ENCODE assay signal across 17 cellular contexts in the genomic region with DNA sequence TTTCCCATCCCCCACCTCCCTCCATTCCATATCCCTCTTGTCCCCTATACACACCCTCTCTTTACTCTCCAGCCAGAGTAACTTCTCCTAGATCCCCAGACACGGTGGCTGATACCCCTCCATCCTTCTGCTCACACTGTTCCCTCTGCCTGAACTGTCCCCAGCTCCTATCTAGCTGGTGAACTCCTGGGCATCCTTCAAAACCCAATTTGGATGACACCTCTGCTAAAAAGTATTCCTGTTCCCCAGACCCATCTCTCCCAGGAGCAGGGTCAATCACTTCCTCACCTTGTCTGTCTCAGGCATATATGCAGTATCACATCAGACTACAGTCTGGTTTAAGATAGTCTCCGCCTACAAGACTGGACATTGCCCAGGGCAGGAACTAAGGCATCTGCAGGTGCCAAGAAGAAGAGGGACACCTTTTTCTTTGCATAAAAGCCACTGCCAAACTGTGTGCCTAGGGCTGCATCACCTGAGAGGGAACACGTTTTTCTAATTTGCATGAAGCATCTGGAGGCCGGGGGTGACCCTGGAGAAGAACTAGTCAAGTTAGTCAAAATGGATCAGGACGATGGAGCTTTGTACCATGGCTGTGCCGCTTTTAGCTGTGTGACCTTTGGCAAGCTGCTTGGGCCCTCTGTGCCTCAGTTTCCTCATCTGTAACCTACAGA. TPM values are rescaled to one million over a fixed set of nuclear protein-coding genes. Genes with fewer than 3 reads are reported as not detected.
A peak's percentile ranks its signal among the peaks of the same experiment; 100 is the strongest.
DNase-seq lines count a peak whose midpoint lies in the region; ATAC-seq, FAIRE-seq and TF ChIP-seq lines count a peak whose summit lies in the region.
"Had no signal": no experiment of that assay in that cellular context is flagged by ENCODE, and none has a peak within 500 bp of the region (broad histone marks: within the 10 kb centered on the region; RNA-seq: fewer than 3 reads in every experiment).

No MANE protein-coding gene starts in this region.

- no peaks in the 10 kb centered on the region; the same call in 1 of the 2 replicates for H3K27me3 ChIP-seq in SK-N-SH (ENCODE audit: insufficient read depth)
- peaks cover 4 to 9% of the 10 kb centered on the region in 2 donors for H3K27me3 ChIP-seq in small intestine (ENCODE audit: control insufficient read depth in 2 of 2, insufficient read depth in 2 of 2, low read length in 2 of 2)
- H3K27me3 ChIP-seq in osteoblast (ENCODE audit: insufficient read depth, low read length), result peaks cover 33% of the 10 kb centered on the region

- WGBS in SK-N-SH (ENCODE audit: low lambda C conversion rate), result 69% methylated on average over 6 of the region's 6 CpGs
- 21 to 64% (median 42%) methylated on average over 6 of the region's 6 CpGs for WGBS in small intestine, 3 donors

- no peaks in the 10 kb centered on the region for H3F3A ChIP-seq in SK-N-SH (replicated peaks; ENCODE audit: insufficient read depth)

- BruUV-seq in OCI-LY7 (replicated peaks; lab: Mats Ljungman, UMichigan), result no TSS peak

- CTCF ChIA-PET in SK-N-SH (lab: Yijun Ruan, JAX), result interaction anchor here (2.0 kb wide), 1 partner anchor 12 kb away, joined by 4 read pairs; no protein-coding TSS in a partner anchor
- CTCF ChIA-PET in OCI-LY7 (lab: Charles Lee; ENCODE audit: unreplicated experiment), result interaction anchor here (0.5 kb wide), 1 partner anchor 32 kb away, joined by 3 read pairs; no protein-coding TSS in a partner anchor

- no peaks in the 10 kb centered on the region for H3K36me3 Mint-ChIP-seq in progenitor cell of endocrine pancreas (ENCODE audit: insufficient read depth)
- H3K36me3 Mint-ChIP-seq: CD8-positive, alpha-beta T cell had no signal

- H3K9me3 ChIP-seq in SK-N-SH (no peaks in the 10 kb centered on the region), OCI-LY7 (ENCODE audit: low read length) (no peaks in the 10 kb centered on the region), small intestine (ENCODE audit: control insufficient read depth, low read depth) (no peaks in the 10 kb centered on the region), osteoblast (ENCODE audit: low read depth, low read length) (no peaks in the 10 kb centered on the region)
- H3K9me3 ChIP-seq: BLaER1, SJCRH30 had no signal

- no peak overlapping the region for H3K27ac ChIP-seq in SK-N-SH (ENCODE audit: low read depth in 2 of 2, low read length in 1 of 2)
- H3K27ac ChIP-seq in OCI-LY7 (ENCODE audit: low read depth, low read length, poor library complexity, severe bottlenecking), result no peak overlapping the region
- no peak overlapping the region for H3K27ac ChIP-seq in small intestine (ENCODE audit: low read depth in 1 of 2, low read length in 1 of 2)
- no peak overlapping the region for H3K27ac ChIP-seq in osteoblast (ENCODE audit: low read depth, low read length)
- H3K27ac ChIP-seq: BLaER1, SJCRH30 had no signal

- no peak overlapping the region for H3K27ac Mint-ChIP-seq in progenitor cell of endocrine pancreas
- H3K27ac Mint-ChIP-seq: CD8-positive, alpha-beta T cell; HFFc6 had no signal

- no peaks in the 10 kb centered on the region for H4K20me1 ChIP-seq in SK-N-SH (ENCODE audit: insufficient read depth)
- no peaks in the 10 kb centered on the region for H4K20me1 ChIP-seq in OCI-LY7 (ENCODE audit: insufficient read depth, low read length)
- peaks cover 4% of the 10 kb centered on the region for H4K20me1 ChIP-seq in osteoblast (ENCODE audit: insufficient read depth, low read length)
- H4K20me1 ChIP-seq: BLaER1 had no signal

- H3K9me2 ChIP-seq in SK-N-SH (no peaks in the 10 kb centered on the region), OCI-LY7 (ENCODE audit: insufficient read depth, low read length) (no peaks in the 10 kb centered on the region)

- H3K79me2 ChIP-seq in SK-N-SH (ENCODE audit: insufficient read depth) (no peaks in the 10 kb centered on the region), OCI-LY7 (ENCODE audit: insufficient read depth, low read depth, low read length) (no peaks in the 10 kb centered on the region), osteoblast (ENCODE audit: insufficient read depth, low read length) (no peaks in the 10 kb centered on the region)

- peaks cover 0 to 10% of the 10 kb centered on the region in 2 experiments; a peak in 1 of 4 replicates for H3K4me1 ChIP-seq in SK-N-SH (ENCODE audit: control insufficient read depth in 1 of 2, insufficient read depth in 2 of 2, low read depth in 1 of 2, low read length in 1 of 2)
- H3K4me1 ChIP-seq in OCI-LY7 (ENCODE audit: insufficient read depth, low read length, poor library complexity, severe bottlenecking), result peaks cover 15% of the 10 kb centered on the region
- H3K4me1 ChIP-seq in small intestine (ENCODE audit: control insufficient read depth in 2 of 2, insufficient read depth in 1 of 2, low read depth in 1 of 2, low read length in 1 of 2), result no peaks in the 10 kb centered on the region
- H3K4me1 ChIP-seq in osteoblast (ENCODE audit: insufficient read depth, low read length), result no peaks in the 10 kb centered on the region
- H3K4me1 ChIP-seq: SJCRH30 had no signal

- TF ChIP-seq CTCF in SK-N-SH (IDR thresholded peaks at IDR 0.05) (no peak), OCI-LY7 (conservative IDR thresholded peaks at IDR 0.05; ENCODE audit: low read length) (no peak), progenitor cell of endocrine pancreas (IDR thresholded peaks at IDR 0.05; ENCODE audit: unreplicated experiment) (no peak), osteoblast (IDR thresholded peaks at IDR 0.05; ENCODE audit: extremely low read depth, low read depth, low read length) (no peak)

- H3K4me1 Mint-ChIP-seq in progenitor cell of endocrine pancreas (ENCODE audit: low read depth), result peaks cover 1% of the 10 kb centered on the region

- H3K27me3 Mint-ChIP-seq in progenitor cell of endocrine pancreas, result peaks cover 42% of the 10 kb centered on the region

- no peak for DNase-seq in SK-N-SH
- DNase-seq in OCI-LY7 (ENCODE audit: low spot score), result no peak
- peak; percentile 41 for DNase-seq in germinal center (ENCODE audit: low spot score)
- peak; percentile 65 for DNase-seq in small intestine
- no peak for DNase-seq in NCI-H1092 (lab: John Stamatoyannopoulos, UW)
- DNase-seq in progenitor cell of endocrine pancreas (ENCODE audit: low spot score, unreplicated experiment), result no peak
- DNase-seq in osteoblast (ENCODE audit: insufficient read length, low spot score, missing footprints), result no peak
- DNase-seq: CD8-positive, alpha-beta T cell; GOT3; HFFc6; NCI-H510A had no signal

- TF ChIP-seq RAD21 in SK-N-SH (IDR thresholded peaks at IDR 0.05; ENCODE audit: low read length), result no peak

- no peak overlapping the region for H3K9ac ChIP-seq in SK-N-SH
- H3K9ac ChIP-seq: BLaER1 had no signal

- no peaks in the 10 kb centered on the region for H3K9me3 Mint-ChIP-seq in progenitor cell of endocrine pancreas (ENCODE audit: low read depth)
- H3K9me3 Mint-ChIP-seq: CD8-positive, alpha-beta T cell; HFFc6 had no signal

- no peak for TF ChIP-seq EP300 in SK-N-SH (IDR thresholded peaks at IDR 0.05; ENCODE audit: borderline replicate concordance in 1 of 2, low read depth in 1 of 2, low read length in 1 of 2)

- H3K4me3 ChIP-seq in SK-N-SH (ENCODE audit: low read depth in 2 of 2, low read length in 1 of 2), result no peak overlapping the region
- no peak overlapping the region for H3K4me3 ChIP-seq in OCI-LY7 (ENCODE audit: low read depth, low read length, poor library complexity, severe bottlenecking)
- no peak overlapping the region for H3K4me3 ChIP-seq in small intestine (ENCODE audit: low read depth in 1 of 2, low read length in 2 of 2)
- H3K4me3 ChIP-seq in osteoblast (ENCODE audit: insufficient read depth, low read length), result no peak overlapping the region
- H3K4me3 ChIP-seq: BLaER1, SJCRH30 had no signal

- H3K36me3 ChIP-seq in SK-N-SH (replicated peaks in 1 of 2; ENCODE audit: control insufficient read depth in 1 of 2, insufficient read depth in 2 of 2, low read length in 1 of 2) (no peaks in the 10 kb centered on the region), OCI-LY7 (ENCODE audit: insufficient read depth, low read length) (no peaks in the 10 kb centered on the region), small intestine (ENCODE audit: control insufficient read depth in 2 of 2, insufficient read depth in 2 of 2, low read length in 2 of 2) (no peaks in the 10 kb centered on the region), osteoblast (ENCODE audit: insufficient read depth, low read length) (no peaks in the 10 kb centered on the region)
- H3K36me3 ChIP-seq: BLaER1, SJCRH30 had no signal

- no peak overlapping the region for H3K4me2 ChIP-seq in SK-N-SH
- H3K4me2 ChIP-seq in OCI-LY7 (ENCODE audit: low read length), result no peak overlapping the region
- no peak overlapping the region for H3K4me2 ChIP-seq in osteoblast (ENCODE audit: insufficient read depth, low read length)
- H3K4me2 ChIP-seq: BLaER1 had no signal

- H2AFZ ChIP-seq in SK-N-SH (ENCODE audit: low read depth) (no peak overlapping the region), OCI-LY7 (ENCODE audit: low read length) (peak overlapping the region; percentile 33; the same call in 1 of the 2 replicates), osteoblast (ENCODE audit: low read length) (no peak overlapping the region)

- no peak for ATAC-seq in SK-N-SH treated with all-trans-retinoic acid at 6 μM for 48 hours
- ATAC-seq: CD8-positive, alpha-beta T cell had no signal

- intact Hi-C loops in OCI-LY7 (cut with micrococcal nuclease; ENCODE audit: unreplicated experiment), result loop anchor here (1.0 kb wide), 1 partner anchor 61 kb away; no protein-coding TSS in a partner anchor

- POLR2A ChIA-PET in SK-N-SH (lab: Yijun Ruan, JAX), result no interaction called here
- POLR2A ChIA-PET in OCI-LY7 (lab: Charles Lee), result no interaction called here

- no peak for FAIRE-seq in small intestine (lab: Jason Lieb, UNC)

- no peak overlapping the region for H3K4me3 Mint-ChIP-seq in progenitor cell of endocrine pancreas (ENCODE audit: low read depth)
- H3K4me3 Mint-ChIP-seq: CD8-positive, alpha-beta T cell; HFFc6 had no signal

RNA-seq across cellular contexts. Expression of a gene that starts 27.1 kb away (rescaled TPM):
- polyA plus RNA-seq in SK-N-SH (2012; rRNA removed), result not detected in 2 replicates
- polyA plus RNA-seq in SK-N-SH (2012; cell fraction: cytosol; rRNA removed), result not detected in 2 replicates
- 0.02 and 0.09 TPM in 2 replicates for polyA plus RNA-seq in SK-N-SH (2012; cell fraction: nucleus; rRNA removed)
- total RNA-seq in OCI-LY7 (2014; rRNA removed; shearing (Covaris generic)), result not detected in 2 replicates
- total RNA-seq in OCI-LY7 (2022), result not detected in 2 replicates
- under 1 TPM; 0.01 to 0.27 (median 0.22) TPM for polyA plus RNA-seq in small intestine
- 0.36 and 0.49 TPM in 2 replicates for total RNA-seq in progenitor cell of endocrine pancreas
- not detected in 2 replicates for total RNA-seq in osteoblast
- total RNA-seq: A172; CD8-positive, alpha-beta T cell; HFFc6; LHCN-M2; SJCRH30 had no signal

RNA-seq across cellular contexts. Expression of a gene that starts 29.8 kb away (rescaled TPM):
- polyA plus RNA-seq in SK-N-SH (2012; rRNA removed) (0.05 and 0.10 TPM in 2 replicates), small intestine (not detected)
- polyA plus RNA-seq in SK-N-SH (2012; cell fraction: cytosol; rRNA removed), result not detected in 2 replicates
- polyA plus RNA-seq in SK-N-SH (2012; cell fraction: nucleus; rRNA removed), result 0.11 and 0.31 TPM in 2 replicates
- not detected in 2 replicates for total RNA-seq in OCI-LY7 (2014; rRNA removed; shearing (Covaris generic))
- total RNA-seq in OCI-LY7 (2022) (not detected in 2 replicates), progenitor cell of endocrine pancreas (not detected in 2 replicates), osteoblast (not detected in 2 replicates)
- total RNA-seq: A172; CD8-positive, alpha-beta T cell; G401; HFFc6; LHCN-M2; SJCRH30 had no signal

Comparison
In these comparisons a context has a peak if more than half of its experiments do, and no peak if none do; other contexts are left out.
1. DNase-seq: peak in germinal center (single experiment) and small intestine (single experiment); none in SK-N-SH (single experiment), OCI-LY7 (single experiment), NCI-H1092 (single experiment), progenitor cell of endocrine pancreas (single experiment) and osteoblast (single experiment).